In genomic region chr1:218347713-218348627, GRCh38 we compare ENCODE assay signal across 1 cellular context.
TF ChIP-seq lines count a peak whose summit lies in the region.

No MANE protein-coding gene starts in this region.

TF ChIP-seq in HepG2, 621 proteins besides CTCF, POLR2A, EP300 and RAD21 (continued from another document):
- no peak for TF ChIP-seq ZBTB44 (CRISPR knock-in tag; IDR thresholded peaks at IDR 0.05)
- TF ChIP-seq MBD4 (IDR thresholded peaks at IDR 0.05; ENCODE audit: borderline replicate concordance, low read length): no peak
- no peak for TF ChIP-seq HNF4A (CRISPR knock-in tag; IDR thresholded peaks at IDR 0.05)
- TF ChIP-seq MED13 (CRISPR knock-in tag; IDR thresholded peaks at IDR 0.05): no peak
- TF ChIP-seq ZNF674 (CRISPR knock-in tag; IDR thresholded peaks at IDR 0.05; ENCODE audit: low read depth): no peak
- no peak for TF ChIP-seq KLF15 (CRISPR knock-in tag; IDR thresholded peaks at IDR 0.05; ENCODE audit: borderline replicate concordance)
- TF ChIP-seq AKNA (CRISPR knock-in tag; IDR thresholded peaks at IDR 0.05; ENCODE audit: borderline replicate concordance): no peak
- no peak for TF ChIP-seq LRRFIP1 (CRISPR knock-in tag; conservative IDR thresholded peaks at IDR 0.05)
- no peak for TF ChIP-seq THAP8 (CRISPR knock-in tag; IDR thresholded peaks at IDR 0.05; ENCODE audit: borderline replicate concordance)
- no peak for TF ChIP-seq ZNF772 (CRISPR knock-in tag; IDR thresholded peaks at IDR 0.05)
- no peak for TF ChIP-seq ZNF629 (CRISPR knock-in tag; conservative IDR thresholded peaks at IDR 0.05)
